In the genomic region with DNA sequence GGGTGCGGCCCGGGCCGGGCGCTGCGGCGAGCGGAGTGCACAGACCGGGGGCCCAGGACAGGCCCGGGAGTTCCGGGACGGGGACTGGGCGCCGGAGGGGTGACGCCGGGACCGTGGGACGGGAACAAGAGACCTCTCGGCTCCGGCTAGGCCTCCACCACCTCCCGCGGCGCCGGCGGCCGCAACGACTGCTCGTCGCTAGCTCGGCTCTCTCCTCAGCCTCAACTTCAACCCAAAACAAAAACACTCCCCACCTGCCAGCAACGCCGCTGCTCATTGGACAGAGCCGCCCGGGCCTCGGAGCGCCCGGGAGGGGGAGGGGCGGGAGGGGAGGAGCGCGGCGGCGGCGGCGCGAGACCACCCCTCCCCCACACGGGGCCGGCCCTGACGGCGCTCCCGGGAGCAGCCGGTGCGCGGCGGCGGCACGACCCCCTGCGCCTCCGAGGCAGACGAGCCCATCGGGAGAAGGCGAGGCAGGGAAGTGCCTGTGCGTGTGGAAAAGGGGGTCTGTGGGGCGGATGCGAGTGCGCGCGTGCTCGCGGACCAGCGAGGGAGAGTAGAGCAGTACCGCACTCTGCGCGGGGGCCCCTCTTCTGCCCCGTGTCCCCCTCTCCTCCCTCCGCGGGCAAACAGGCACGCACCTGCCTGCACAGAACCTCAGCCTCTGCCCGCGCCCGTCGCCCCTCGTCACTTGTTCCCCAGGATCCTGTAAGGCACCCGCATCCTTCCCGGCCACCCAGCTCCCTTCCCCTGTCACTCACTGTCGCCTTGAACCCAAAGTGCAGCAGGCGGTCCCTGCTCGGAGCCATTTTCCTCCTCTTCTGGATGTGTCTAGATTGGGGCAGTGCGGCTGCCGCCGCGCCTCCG, we compare ENCODE assay signal across 8 cellular contexts.
DNase-seq lines count a peak whose midpoint lies in the region; ATAC-seq and TF ChIP-seq lines count a peak whose summit lies in the region.

Gene FBXL20 (minus strand): TSS at position 215 of the 867 bp plus-strand sequence. CDS start 224 bp downstream, outside the sequence.

- DNase-seq in AG20443 (ENCODE audit: low spot score) (peak; percentile 97), NCI-H510A treated with DMSO at 0.1 percent for 48 hours (lab: John Stamatoyannopoulos, UW) (peak; percentile 69), kidney tubule cell (ENCODE audit: low spot score) (peak; percentile 90)
- DNase-seq in activated CD4-positive, alpha-beta T cell treated with anti-CD3 and anti-CD28 coated beads for 4 hours, result peak; percentile 89 to 94
- DNase-seq in stimulated activated CD4-positive, alpha-beta T cell treated with anti-CD3 and anti-CD28 coated beads, Interleukin-15, amount 100 ng/mL, for 48 hours (ENCODE audit: low read depth in 2 of 2), result peak; percentile 85 to 94

- peak; percentile 80 for ATAC-seq in HG03439 (IDR thresholded peaks at IDR 0.05; ENCODE audit: unreplicated experiment)

- peak within 1 kb of the TSS; percentile 81 for H3K27ac ChIP-seq in cingulate gyrus (ENCODE audit: low read depth, low read length)

- TF ChIP-seq POLR2A in GM19193 (IDR thresholded peaks at IDR 0.05; ENCODE audit: extremely low read depth, insufficient read depth, insufficient read length), result peak; percentile 72

Comparison
In these comparisons a context has a peak if more than half of its experiments do, and no peak if none do; other contexts are left out.
1. Peak in every context shown above with its lines: DNase-seq, ATAC-seq and H3K27ac ChIP-seq.